Comparison of ENCODE assay signal across 8 cellular contexts in genomic region chr13:100608906-100609305, GRCh38. TPM values are rescaled to one million over a fixed set of nuclear protein-coding genes. Genes with fewer than 3 reads are reported as not detected.
DNase-seq lines count a peak whose midpoint lies in the region; ATAC-seq and TF ChIP-seq lines count a peak whose summit lies in the region.

No MANE protein-coding gene starts in this region.

- 58 to 64% methylated on average over 6 of the region's 6 CpGs for WGBS in sigmoid colon, 2 donors

- H3K27ac ChIP-seq in sigmoid colon (no peak overlapping the region), neural progenitor cell (no peak overlapping the region)

- intact Hi-C loops in sigmoid colon (cut with DNase I): no loop called here

- no peaks in the 10 kb centered on the region for H3F3A ChIP-seq in neural progenitor cell (ENCODE audit: low read depth)

- H3K9me3 ChIP-seq in sigmoid colon (no peaks in the 10 kb centered on the region), neural progenitor cell (ENCODE audit: low read depth) (no peaks in the 10 kb centered on the region)

- no peak for TF ChIP-seq POLR2A in sigmoid colon (IDR thresholded peaks at IDR 0.05)

- in situ Hi-C loops in KBM-7 (cut with MboI; ENCODE audit: low pct_unique_long_range_greater_than_20kb, low sequenced_read_pairs): no loop called here

- H3K4me3 ChIP-seq in sigmoid colon (no peak overlapping the region), neural progenitor cell (no peak overlapping the region)

- H3K36me3 ChIP-seq in sigmoid colon: peaks cover 0 to 22% (median 0%) of the 10 kb centered on the region in 4 donors
- no peaks in the 10 kb centered on the region for H3K36me3 ChIP-seq in neural progenitor cell

- H3K27me3 ChIP-seq in sigmoid colon: no peaks in the 10 kb centered on the region
- H3K27me3 ChIP-seq in neural progenitor cell: no peaks in the 10 kb centered on the region

- peak; percentile 93 for ATAC-seq in GM18511 (IDR thresholded peaks at IDR 0.05; ENCODE audit: unreplicated experiment)
- peak; percentile 81 for ATAC-seq in GM21717 (IDR thresholded peaks at IDR 0.05; ENCODE audit: unreplicated experiment)
- ATAC-seq in effector memory CD8-positive, alpha-beta T cell (replicated peaks): peak; percentile 74

- no peak for TF ChIP-seq EP300 in sigmoid colon (IDR thresholded peaks at IDR 0.05)

- peak overlapping the region; percentile 42 to 88 for H3K27ac Mint-ChIP-seq in effector memory CD8-positive, alpha-beta T cell
- no peak overlapping the region for H3K27ac Mint-ChIP-seq in neural progenitor cell

- no peak overlapping the region for H2AFZ ChIP-seq in neural progenitor cell (replicated peaks)

- H3K9me3 Mint-ChIP-seq in effector memory CD8-positive, alpha-beta T cell: no peaks in the 10 kb centered on the region
- H3K9me3 Mint-ChIP-seq in neural progenitor cell: no peaks in the 10 kb centered on the region

- no peaks in the 10 kb centered on the region for H3K27me3 Mint-ChIP-seq in effector memory CD8-positive, alpha-beta T cell
- peaks cover 5% of the 10 kb centered on the region for H3K27me3 Mint-ChIP-seq in neural progenitor cell (ENCODE audit: insufficient read depth, low read depth)

- peaks cover 11% of the 10 kb centered on the region for H3K36me3 Mint-ChIP-seq in effector memory CD8-positive, alpha-beta T cell (ENCODE audit: insufficient read depth)
- peaks cover 26% of the 10 kb centered on the region for H3K36me3 Mint-ChIP-seq in neural progenitor cell

- TF ChIP-seq CTCF in sigmoid colon (IDR thresholded peaks at IDR 0.05): no peak
- TF ChIP-seq CTCF in neural progenitor cell (IDR thresholded peaks at IDR 0.05): no peak

- peaks cover 0 to 6% (median 2%) of the 10 kb centered on the region in 4 donors for H3K4me1 ChIP-seq in sigmoid colon
- no peaks in the 10 kb centered on the region for H3K4me1 ChIP-seq in neural progenitor cell

- peak; percentile 74 for DNase-seq in KBM-7
- peak in 1 of 3 experiments; percentile 9 for DNase-seq in effector memory CD8-positive, alpha-beta T cell
- DNase-seq in sigmoid colon: no peak
- DNase-seq in neural progenitor cell (ENCODE audit: low spot score): no peak
- no peak for DNase-seq in NCI-H774 (lab: John Stamatoyannopoulos, UW)
- no peak for DNase-seq in NCI-H2227 (lab: John Stamatoyannopoulos, UW; ENCODE audit: unreplicated experiment)

- H3K79me2 ChIP-seq in neural progenitor cell (ENCODE audit: low read depth): no peaks in the 10 kb centered on the region

- no peaks in the 10 kb centered on the region for H4K20me1 ChIP-seq in neural progenitor cell (ENCODE audit: low read depth)

- peaks cover 12 to 23% of the 10 kb centered on the region in 2 donors for H3K4me1 Mint-ChIP-seq in effector memory CD8-positive, alpha-beta T cell (ENCODE audit: low read depth in 2 of 2)
- peaks cover 9% of the 10 kb centered on the region for H3K4me1 Mint-ChIP-seq in neural progenitor cell

- H3K9ac ChIP-seq in neural progenitor cell: no peak overlapping the region

- peak overlapping the region in 1 of 2 donors; percentile 32 for H3K4me3 Mint-ChIP-seq in effector memory CD8-positive, alpha-beta T cell
- H3K4me3 Mint-ChIP-seq in neural progenitor cell: no peak overlapping the region

- no peak overlapping the region for H3K4me2 ChIP-seq in neural progenitor cell

RNA-seq across cellular contexts. Expression of gene GGACT, which starts 20.3 kb away (rescaled TPM):
- total RNA-seq in sigmoid colon: 1 to 10 TPM in 3 of 4 donors, under 1 TPM in 1; 0.99 to 2.2 (median 1.9) TPM
- 1 to 10 TPM; 2.9 to 3.0 (median 3.0) TPM for polyA plus RNA-seq in sigmoid colon
- 1.3 and 3.6 TPM in 2 replicates for total RNA-seq in neural progenitor cell (ENCODE audit: low replicate concordance)
